20 cellular contexts compared by ENCODE assay signal in the genomic region with DNA sequence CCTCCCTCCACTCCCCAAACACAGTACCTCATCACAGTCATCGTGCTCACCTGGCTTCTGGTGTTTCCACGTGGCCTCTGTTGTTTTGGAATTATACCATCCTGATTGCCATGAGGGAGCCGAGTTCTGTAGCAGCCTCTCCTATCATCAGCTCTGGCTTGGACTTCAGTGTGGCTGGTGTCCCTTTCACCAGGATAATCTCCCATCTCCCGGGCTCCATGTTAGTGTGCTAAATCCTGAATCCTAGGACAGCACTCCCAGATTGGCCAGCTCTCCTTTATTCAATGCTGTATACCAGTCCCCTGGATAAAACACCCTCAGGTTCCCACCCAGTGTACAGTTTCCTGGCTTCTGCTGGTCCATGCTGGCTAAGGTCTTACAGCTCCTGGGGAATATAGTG. TPM values are rescaled to one million over a fixed set of nuclear protein-coding genes. Genes with fewer than 3 reads are reported as not detected.
"Had no signal": no experiment of that assay in that cellular context is flagged by ENCODE, and none has a peak within 500 bp of the region (broad histone marks: within the 10 kb centered on the region; RNA-seq: fewer than 3 reads in every experiment).

No MANE protein-coding gene starts in this region.

- H3K4me2 ChIP-seq: hepatocyte had no signal

- H3K4me3 ChIP-seq: dorsolateral prefrontal cortex, hepatocyte, lung, prostate gland, right atrium auricular region, skin epidermis, spleen, stomach, thyroid gland had no signal

- FAIRE-seq: colon, frontal cortex, kidney had no signal

- DNase-seq: dorsolateral prefrontal cortex; effector CD4-positive, alpha-beta T cell; kidney; midbrain; naive thymus-derived CD4-positive, alpha-beta T cell; nucleus accumbens; spleen; stimulated activated CD4-positive, alpha-beta T cell treated with anti-CD3 and anti-CD28 coated beads, Interleukin-4, amount 100 ng/mL, for 1 hour; stimulated activated naive CD4-positive, alpha-beta T cell treated with Interleukin-2 at 50 U/mL for 16 hours; stomach; thyroid gland had no signal

- ATAC-seq: left lobe of liver; naive thymus-derived CD4-positive, alpha-beta T cell; stimulated activated effector memory CD8-positive, alpha-beta T cell treated with anti-CD3 and anti-CD28 coated beads, Interleukin-12 subunit alpha, Interleukin-12 subunit beta, amount 100 ng/mL, for 72 hours had no signal

- H3K9me3 ChIP-seq: prostate gland, right atrium auricular region, spleen, stomach, thyroid gland had no signal

- H3K27ac ChIP-seq: prostate gland, right atrium auricular region, skin epidermis, spleen, thyroid gland had no signal

- H3K79me2 ChIP-seq: hepatocyte had no signal

- H3K4me1 ChIP-seq: prostate gland, right atrium auricular region, spleen, stomach had no signal

- H3K27me3 ChIP-seq: dorsolateral prefrontal cortex, hepatocyte, right atrium auricular region, spleen, thyroid gland had no signal

- H2AFZ ChIP-seq: hepatocyte had no signal

- H3K36me3 ChIP-seq: prostate gland, right atrium auricular region, spleen, thyroid gland had no signal

RNA-seq across cellular contexts. Expression of a gene that starts 53.3 kb away (rescaled TPM):
- polyA plus RNA-seq: naive thymus-derived CD4-positive, alpha-beta T cell had no signal
